Comparison of ENCODE assay signal across 8 cellular contexts in the genomic region with DNA sequence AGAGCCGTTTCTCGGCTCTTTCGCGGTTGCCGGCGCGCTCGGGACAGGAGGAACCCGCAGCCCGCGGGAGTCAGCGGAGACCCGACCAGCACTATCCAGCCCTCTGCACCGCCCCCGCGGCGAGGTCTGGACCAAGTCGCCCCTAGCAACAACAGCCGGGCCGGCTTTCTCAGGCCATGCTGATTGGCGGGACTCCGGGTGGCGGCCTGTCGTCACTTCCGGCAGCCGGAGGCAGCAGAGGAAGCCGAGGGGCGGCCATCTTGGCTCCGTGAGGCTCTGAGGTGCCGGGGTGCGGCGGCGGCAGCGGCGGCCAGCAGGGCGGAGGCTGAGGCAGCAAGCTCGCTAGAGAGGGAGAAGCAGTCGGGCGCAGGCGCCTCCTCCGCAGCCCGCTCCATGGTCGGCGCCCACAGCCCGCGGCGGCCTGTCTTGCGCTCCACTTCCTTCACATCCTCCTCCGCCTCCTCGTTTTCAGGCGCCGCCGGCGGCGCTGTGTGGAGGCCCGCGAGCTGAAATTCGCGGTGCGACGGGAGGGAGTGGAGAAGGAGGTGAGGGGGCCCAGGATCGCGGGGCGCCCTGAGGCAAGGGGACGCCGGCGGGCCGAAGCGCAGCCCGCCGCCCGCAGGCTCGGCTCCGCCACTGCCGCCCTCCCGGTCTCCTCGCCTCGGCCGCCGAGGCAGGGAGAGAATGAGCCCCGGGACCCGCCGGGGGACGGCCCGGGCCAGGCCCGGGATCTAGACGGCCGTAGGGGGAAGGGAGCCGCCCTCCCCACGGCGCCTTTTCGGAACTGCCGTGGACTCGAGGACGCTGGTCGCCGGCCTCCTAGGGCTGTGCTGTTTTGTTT. TPM values are rescaled to one million over a fixed set of nuclear protein-coding genes. Genes with fewer than 3 reads are reported as not detected.
A peak's percentile ranks its signal among the peaks of the same experiment; 100 is the strongest.
DNase-seq lines count a peak whose midpoint lies in the region; ATAC-seq, FAIRE-seq and TF ChIP-seq lines count a peak whose summit lies in the region.

A gene (plus strand): TSS at position 263 of the 841 bp plus-strand sequence. CDS start 615 bp downstream, outside the sequence.

- H2BK120ac ChIP-seq in trophoblast cell (ENCODE audit: insufficient read depth, low read length, poor library complexity), result peak within 1 kb of the TSS; percentile 86

- DNase-seq in GM12892 (ENCODE audit: insufficient read length) (peak; percentile 97), NCI-H1436 treated with DMSO at 0.1 percent for 48 hours (lab: John Stamatoyannopoulos, UW) (peak; percentile 60), T-cell (peak; percentile 90 to 98 (median 95)), cardiac septum (ENCODE audit: low spot score) (peak; percentile 99), trophoblast cell (peak; percentile 98), transverse colon (peak; percentile 98)

- peaks cover 9% of the 10 kb centered on the region for H3K79me1 ChIP-seq in trophoblast cell (ENCODE audit: low read length)

- peak within 1 kb of the TSS; percentile 94 to 98 (median 96) for H3K4me3 Mint-ChIP-seq in T-cell

- TF ChIP-seq POLR2A in GM12892 (IDR thresholded peaks at IDR 0.05; ENCODE audit: low read depth, low read length) (peak; percentile 92), transverse colon (IDR thresholded peaks at IDR 0.05) (peak; percentile 88)

- CTCF ChIA-PET in T-cell (lab: Charles Lee), result interaction anchor here (0.6 to 1.2 kb wide), 4 partner anchors 8 to 1080 kb away, joined by 3 to 4 read pairs (median 4); a partner anchor contains a TSS

- peak within 1 kb of the TSS; percentile 100 for H4K12ac ChIP-seq in trophoblast cell (ENCODE audit: low read depth, low read length)

- no peaks in the 10 kb centered on the region for H3K27me3 ChIP-seq in trophoblast cell (ENCODE audit: insufficient read depth, low read length)
- H3K27me3 ChIP-seq in transverse colon, result no peaks in the 10 kb centered on the region

- peak within 1 kb of the TSS; percentile 91 for H3K4ac ChIP-seq in trophoblast cell (ENCODE audit: low read depth, low read length)

- FAIRE-seq in GM12892 (lab: Jason Lieb, UNC), result peak; percentile 97

- H3K4me3 ChIP-seq in trophoblast cell (ENCODE audit: low read depth, low read length) (peak within 1 kb of the TSS; percentile 81), transverse colon (peak within 1 kb of the TSS; percentile 78 to 97 (median 94))

- peak within 1 kb of the TSS; percentile 95 for H3K4me2 ChIP-seq in trophoblast cell (ENCODE audit: low read length)

- no peaks in the 10 kb centered on the region for H3K36me3 Mint-ChIP-seq in T-cell

- H3K9me3 ChIP-seq in trophoblast cell (ENCODE audit: insufficient read depth, low read depth, low read length), result no peaks in the 10 kb centered on the region
- no peaks in the 10 kb centered on the region for H3K9me3 ChIP-seq in transverse colon

- H3K36me3 ChIP-seq in trophoblast cell (ENCODE audit: control insufficient read depth in 1 of 2, insufficient read depth in 2 of 2, low read length in 2 of 2) (no peaks in the 10 kb centered on the region), transverse colon (no peaks in the 10 kb centered on the region)

- H3K9me3 Mint-ChIP-seq in T-cell, result no peaks in the 10 kb centered on the region

- TF ChIP-seq CTCF in transverse colon (IDR thresholded peaks at IDR 0.05), result peak; percentile 17 to 54 (median 30)

- in situ Hi-C loops in transverse colon (cut with MboI; ENCODE audit: low pct_ligation_motif_present in 1 of 4, low pct_unique_long_range_greater_than_20kb in 1 of 4, low sequenced_read_pairs in 3 of 4), result loop anchor here in 1 of 4 donors (10.0 kb wide), 1 partner anchor 51 kb away; a partner anchor contains a TSS

- peak within 1 kb of the TSS; percentile 86 for H2AFZ ChIP-seq in trophoblast cell (ENCODE audit: insufficient read depth, low read length, poor library complexity)

- H3K27me3 Mint-ChIP-seq in T-cell, result peaks cover 0 to 3% of the 10 kb centered on the region in 2 donors

- peak within 1 kb of the TSS; percentile 86 for H3K9ac ChIP-seq in trophoblast cell (ENCODE audit: low read length)

- intact Hi-C loops in cardiac septum (cut with DNase I) (loop anchor here (1.0 to 5.0 kb wide), 2 partner anchors 47 to 50 kb away; no protein-coding TSS in a partner anchor), transverse colon (cut with DNase I; ENCODE audit: low total_unique reads) (no loop called here)

- no peak within 1 kb of the TSS for H3K23ac ChIP-seq in trophoblast cell (ENCODE audit: low read length)

- peaks cover 37 to 50% (median 40%) of the 10 kb centered on the region in 3 donors for H3K4me1 Mint-ChIP-seq in T-cell

- TF ChIP-seq EP300 in transverse colon (IDR thresholded peaks at IDR 0.05; ENCODE audit: low read depth), result no peak

- peak within 1 kb of the TSS; percentile 93 for H2AK5ac ChIP-seq in trophoblast cell (ENCODE audit: low read length)

- ATAC-seq in HG02852 (IDR thresholded peaks at IDR 0.05; ENCODE audit: unreplicated experiment) (peak; percentile 95), T-cell (replicated peaks in 1 of 4) (peak; percentile 89 to 91 (median 90))

- peak within 1 kb of the TSS; percentile 98 for H4K8ac ChIP-seq in trophoblast cell (ENCODE audit: low read depth, low read length)

- POLR2A ChIA-PET in T-cell (lab: Charles Lee), result interaction anchor here (0.6 to 1.1 kb wide), 4 partner anchors 8 to 51 kb away, joined by 3 to 10 read pairs (median 4); no protein-coding TSS in a partner anchor

- H3K4me1 ChIP-seq in trophoblast cell (ENCODE audit: control insufficient read depth in 1 of 2, insufficient read depth in 2 of 2, low read length in 2 of 2) (peaks cover 2 to 5% of the 10 kb centered on the region in 2 experiments), transverse colon (peaks cover 25 to 36% (median 29%) of the 10 kb centered on the region in 4 donors)

- peak within 1 kb of the TSS; percentile 97 for H3K14ac ChIP-seq in trophoblast cell (ENCODE audit: low read length)

- H3K27ac Mint-ChIP-seq in T-cell, result peak within 1 kb of the TSS; percentile 97

- peak within 1 kb of the TSS; percentile 92 for H4K91ac ChIP-seq in trophoblast cell (ENCODE audit: low read depth, low read length)

- peak within 1 kb of the TSS; percentile 76 for H3K27ac ChIP-seq in adipose tissue (ENCODE audit: low read depth, low read length)
- H3K27ac ChIP-seq in trophoblast cell (ENCODE audit: low read depth, low read length), result peak within 1 kb of the TSS; percentile 91
- H3K27ac ChIP-seq in transverse colon, result peak within 1 kb of the TSS; percentile 98 to 100 (median 100)

- 0 to 1% (median 0%) methylated on average over 80 to 96 of the region's 97 CpGs for WGBS in adipose tissue, 3 donors
- no CpG with 5 or more reads among the region's 97 CpGs for WGBS in trophoblast cell (ENCODE audit: extremely low coverage, insufficient coverage, insufficient read length)
- WGBS in transverse colon (ENCODE audit: low coverage in 1 of 2), 2 donors, result 1% methylated on average over 82 of the region's 97 CpGs; no CpG with 5 or more reads in 1 of the 2 donors

- H2BK5ac ChIP-seq in trophoblast cell (ENCODE audit: low read depth, low read length, poor library complexity), result peak within 1 kb of the TSS; percentile 90

- H3K79me2 ChIP-seq in trophoblast cell (ENCODE audit: control insufficient read depth, insufficient read depth, low read length, poor library complexity), result peaks cover 12% of the 10 kb centered on the region

- H2BK12ac ChIP-seq in trophoblast cell (ENCODE audit: low read length), result peak within 1 kb of the TSS; percentile 68

- H3K18ac ChIP-seq in trophoblast cell (ENCODE audit: low read length), result peak within 1 kb of the TSS; percentile 60

RNA-seq across cellular contexts. Expression of the gene that starts here (rescaled TPM):
- polyA plus RNA-seq in GM12892 (2012; ENCODE audit: missing spikeins), result 43.0 TPM
- total RNA-seq in T-cell, result 100 to 1,000 TPM in 4 of 5 donors, 10 to 100 TPM in 1; 94.7 to 128 (median 107) TPM
- polyA plus RNA-seq in adipose tissue, result 10 to 100 TPM; 36.4 to 47.8 (median 43.5) TPM
- 69.4 TPM for total RNA-seq in cardiac septum
- polyA plus RNA-seq in trophoblast cell (2013), result 58.6 and 59.7 TPM in 2 replicates
- 10 to 100 TPM; 61.3 to 98.0 (median 78.8) TPM for total RNA-seq in transverse colon

Comparison
In these comparisons a context has a peak if more than half of its experiments do, and no peak if none do; other contexts are left out.
1. Peak in every context shown above with its lines: DNase-seq, ATAC-seq, H3K4me3 ChIP-seq and H3K27ac ChIP-seq.